9 cellular contexts compared by ENCODE assay signal in genomic region chr6:44000164-44000842, GRCh38.
DNase-seq lines count a peak whose midpoint lies in the region; ATAC-seq, FAIRE-seq and TF ChIP-seq lines count a peak whose summit lies in the region.
"Had no signal": no experiment of that assay in that cellular context is flagged by ENCODE, and none has a peak within 500 bp of the region (broad histone marks: within the 10 kb centered on the region; RNA-seq: fewer than 3 reads in every experiment).

No MANE protein-coding gene starts in this region.

- no TSS peak for BruUV-seq in PC-9 (replicated peaks; lab: Mats Ljungman, UMichigan)

- ATAC-seq in HG03095 (IDR thresholded peaks at IDR 0.05; ENCODE audit: unreplicated experiment): peak; percentile 40

- no peak overlapping the region for H2AFZ ChIP-seq in PC-9

- peaks cover 53% of the 10 kb centered on the region for H3K4me1 ChIP-seq in PC-9 (replicated peaks; ENCODE audit: insufficient read depth)
- peaks cover 13% of the 10 kb centered on the region for H3K4me1 ChIP-seq in BE2C

- peak overlapping the region; percentile 68 for H3K4me3 ChIP-seq in PC-9
- no peak overlapping the region for H3K4me3 ChIP-seq in BE2C (ENCODE audit: low read depth, low read length)

- CTCF ChIA-PET in PC-9 (lab: Charles Lee) (interaction anchor here (0.6 kb wide), 2 partner anchors 41 to 196 kb away, joined by 4 to 11 read pairs; no protein-coding TSS in a partner anchor), RWPE1 (lab: Yijun Ruan, JAX) (interaction anchor here (0.6 to 1.9 kb wide), 3 partner anchors 28 to 79 kb away, joined by 3 to 7 read pairs (median 4); no protein-coding TSS in a partner anchor)

- no peaks in the 10 kb centered on the region for H3K36me3 ChIP-seq in PC-9 (ENCODE audit: low read depth)
- no peaks in the 10 kb centered on the region for H3K36me3 ChIP-seq in BE2C

- H4K20me1 ChIP-seq in PC-9 (ENCODE audit: insufficient read depth): no peaks in the 10 kb centered on the region

- peak overlapping the region; percentile 92 for H3K4me2 ChIP-seq in PC-9

- H3K9me3 ChIP-seq in PC-9 (ENCODE audit: insufficient read depth, low read depth) (no peaks in the 10 kb centered on the region), BE2C (no peaks in the 10 kb centered on the region)

- DNase-seq in GM18507 (ENCODE audit: extremely low spot score, insufficient read length, low read depth) (peak; percentile 49), PC-9 (peak; percentile 44 to 91), iPS-NIHi11 (ENCODE audit: low spot score) (peak; percentile 45), foreskin melanocyte (no peak), midbrain (lab: John Stamatoyannopoulos, UW) (no peak), RWPE1 (ENCODE audit: low spot score) (no peak), BE2C (no peak)

- POLR2A ChIA-PET in PC-9 (lab: Charles Lee; ENCODE audit: unreplicated experiment): no interaction called here
- POLR2A ChIA-PET in RWPE1 (lab: Yijun Ruan, JAX; ENCODE audit: low non-redundant PET): no interaction called here

- intact Hi-C loops in PC-9 (cut with micrococcal nuclease; ENCODE audit: unreplicated experiment): loop anchor here (5.0 to 10.0 kb wide), 2 partner anchors 42 to 166 kb away; no protein-coding TSS in a partner anchor

- no peaks in the 10 kb centered on the region for H3K9me2 ChIP-seq in PC-9 (ENCODE audit: insufficient read depth)

- H3K27ac ChIP-seq in PC-9 (peak overlapping the region; percentile 93), RWPE1 (no peak overlapping the region)
- H3K27ac ChIP-seq: epithelial cell of prostate had no signal

- H3K79me2 ChIP-seq in PC-9 (ENCODE audit: low read depth): peaks cover 23% of the 10 kb centered on the region

- TF ChIP-seq CTCF in PC-9 (conservative IDR thresholded peaks at IDR 0.05): no peak
- TF ChIP-seq CTCF in RWPE1 (conservative IDR thresholded peaks at IDR 0.05; ENCODE audit: low read depth): no peak
- no peak for TF ChIP-seq CTCF in BE2C (IDR thresholded peaks at IDR 0.05; ENCODE audit: low read depth, low read length)

- H3F3A ChIP-seq in PC-9 (ENCODE audit: insufficient read depth, low read depth): peaks cover 35% of the 10 kb centered on the region

- FAIRE-seq in GM18507 (lab: Jason Lieb, UNC): peak; percentile 26

- H3K27me3 ChIP-seq in PC-9 (ENCODE audit: insufficient read depth, low read depth) (no peaks in the 10 kb centered on the region), BE2C (no peaks in the 10 kb centered on the region)

Comparison
In these comparisons a context has a peak if more than half of its experiments do, and no peak if none do; other contexts are left out.
1. DNase-seq: peak in GM18507 (single experiment), PC-9 (2 of 2) and iPS-NIHi11 (single experiment); none in foreskin melanocyte (single experiment), midbrain (single experiment), RWPE1 (single experiment) and BE2C (single experiment).